ENCODE assay signal across 23 cellular contexts in the genomic region with DNA sequence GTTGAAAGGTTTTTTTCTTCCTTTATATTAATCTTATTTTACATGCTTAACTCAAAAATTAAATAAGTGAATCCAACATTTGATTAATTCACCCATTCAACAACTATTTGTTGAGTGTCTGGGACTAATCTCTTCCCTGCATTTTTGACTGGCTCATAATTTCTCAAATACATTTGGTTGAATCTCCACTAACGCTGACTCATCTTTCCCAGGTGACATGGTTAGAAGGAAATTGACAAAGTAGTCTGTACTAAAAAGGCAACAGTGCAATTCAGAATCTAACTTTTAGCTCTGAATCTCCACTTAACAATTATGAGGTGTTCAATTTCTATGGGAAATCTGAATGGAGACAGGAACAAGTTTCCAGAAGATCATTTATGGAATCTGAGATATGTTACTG.
"Had no signal": no experiment of that assay in that cellular context is flagged by ENCODE, and none has a peak within 500 bp of the region (broad histone marks: within the 10 kb centered on the region; RNA-seq: fewer than 3 reads in every experiment).

No MANE protein-coding gene starts in this region.

- H3K27me3 Mint-ChIP-seq: activated B cell treated with CpG ODN at 0.5 μM for 24 hours; activated CD4-positive, alpha-beta T cell treated with anti-CD3 and anti-CD28 coated beads for 36 hours; activated naive CD8-positive, alpha-beta T cell treated with anti-CD3 and anti-CD28 coated beads for 36 hours; stimulated activated naive CD8-positive, alpha-beta T cell treated with anti-CD3 and anti-CD28 coated beads, Interleukin-15, Interleukin-2, amounts not matched to agents 100 ng/mL and 50 ng/mL, for 24 hours had no signal

- ATAC-seq: activated CD4-positive, alpha-beta T cell treated with anti-CD3 and anti-CD28 coated beads for 36 hours; activated T-cell treated with anti-CD3 and anti-CD28 coated beads, Interleukin-2, amount 50 U/mL, for 4 hours; gastroesophageal sphincter; left ventricle myocardium superior; natural killer cell had no signal

- H3K9me3 ChIP-seq: colonic mucosa, gastroesophageal sphincter, prostate gland, tibial artery had no signal

- H3K4me3 Mint-ChIP-seq: activated B cell treated with CpG ODN at 0.5 μM for 24 hours; activated CD4-positive, alpha-beta T cell treated with anti-CD3 and anti-CD28 coated beads for 36 hours; activated naive CD8-positive, alpha-beta T cell treated with anti-CD3 and anti-CD28 coated beads for 36 hours; activated T-cell treated with anti-CD3 and anti-CD28 coated beads, Interleukin-2, amount 50 U/mL, for 4 hours; natural killer cell; stimulated activated naive CD8-positive, alpha-beta T cell treated with anti-CD3 and anti-CD28 coated beads, Interleukin-15, Interleukin-2, amounts not matched to agents 100 ng/mL and 50 ng/mL, for 24 hours had no signal

- H3K4me1 ChIP-seq: colonic mucosa, gastroesophageal sphincter, prostate gland, tibial artery had no signal

- H3K4me3 ChIP-seq: colonic mucosa, gastroesophageal sphincter, prostate gland, tibial artery had no signal

- H3K36me3 ChIP-seq: colonic mucosa, gastroesophageal sphincter, prostate gland, tibial artery had no signal

- H3K27me3 ChIP-seq: colonic mucosa, gastroesophageal sphincter, tibial artery had no signal

- DNase-seq: activated B cell treated with CpG ODN at 0.5 μM for 24 hours; activated CD4-positive, alpha-beta T cell treated with anti-CD3 and anti-CD28 coated beads for 36 hours; activated CD4-positive, alpha-beta T cell treated with anti-CD3 and anti-CD28 coated beads, Interleukin-2, amount 50 U/mL, for 48 hours; activated CD8-positive, alpha-beta memory T cell treated with anti-CD3 and anti-CD28 coated beads, Interleukin-2, amount 50 U/mL, for 48 hours; activated naive CD4-positive, alpha-beta T cell treated with Interleukin-2 at 50 U/mL for 16 hours; activated naive CD8-positive, alpha-beta T cell treated with anti-CD3 and anti-CD28 coated beads for 36 hours; activated T-cell treated with anti-CD3 and anti-CD28 coated beads, Interleukin-2, amount 50 U/mL, for 4 hours; colonic mucosa; head of caudate nucleus; hypothalamus; left ventricle myocardium superior; mammary epithelial cell; midbrain; natural killer cell; stimulated activated CD4-positive, alpha-beta T cell treated with anti-CD3 and anti-CD28 coated beads, Interleukin-12 subunit alpha, Interleukin-12 subunit beta, amount 100 ng/mL, for 4 hours; substantia nigra; T1000; tibial artery had no signal

- H3K27ac ChIP-seq: colonic mucosa, epithelial cell of prostate, gastroesophageal sphincter, prostate gland, tibial artery had no signal

- H3K27ac Mint-ChIP-seq: activated B cell treated with CpG ODN at 0.5 μM for 24 hours; activated CD4-positive, alpha-beta T cell treated with anti-CD3 and anti-CD28 coated beads for 36 hours; activated naive CD8-positive, alpha-beta T cell treated with anti-CD3 and anti-CD28 coated beads for 36 hours; activated T-helper 2 cell treated with anti-CD3 and anti-CD28 coated beads, Interferon-gamma antibody, Interleukin-2, Interleukin-4, amounts not matched to agents 10 μg/mL and 5 μg/mL and 100 μg/mL, durations not matched to agents 14 hours and 24 hours and 36 hours; natural killer cell; stimulated activated naive CD8-positive, alpha-beta T cell treated with anti-CD3 and anti-CD28 coated beads, Interleukin-15, Interleukin-2, amounts not matched to agents 100 ng/mL and 50 ng/mL, for 24 hours had no signal

- H3K4me1 Mint-ChIP-seq: activated B cell treated with CpG ODN at 0.5 μM for 24 hours; activated CD4-positive, alpha-beta T cell treated with anti-CD3 and anti-CD28 coated beads for 36 hours; activated naive CD8-positive, alpha-beta T cell treated with anti-CD3 and anti-CD28 coated beads for 36 hours; natural killer cell had no signal

- H3K36me3 Mint-ChIP-seq: activated naive CD8-positive, alpha-beta T cell treated with anti-CD3 and anti-CD28 coated beads for 36 hours; natural killer cell had no signal

- H3K9me3 Mint-ChIP-seq: activated B cell treated with CpG ODN at 0.5 μM for 24 hours; activated naive CD8-positive, alpha-beta T cell treated with anti-CD3 and anti-CD28 coated beads for 36 hours; activated T-helper 2 cell treated with anti-CD3 and anti-CD28 coated beads, Interferon-gamma antibody, Interleukin-2, Interleukin-4, amounts not matched to agents 10 μg/mL and 5 μg/mL and 100 μg/mL, durations not matched to agents 14 hours and 24 hours and 36 hours had no signal
